ENCODE assay signal across 22 cellular contexts in the genomic region with DNA sequence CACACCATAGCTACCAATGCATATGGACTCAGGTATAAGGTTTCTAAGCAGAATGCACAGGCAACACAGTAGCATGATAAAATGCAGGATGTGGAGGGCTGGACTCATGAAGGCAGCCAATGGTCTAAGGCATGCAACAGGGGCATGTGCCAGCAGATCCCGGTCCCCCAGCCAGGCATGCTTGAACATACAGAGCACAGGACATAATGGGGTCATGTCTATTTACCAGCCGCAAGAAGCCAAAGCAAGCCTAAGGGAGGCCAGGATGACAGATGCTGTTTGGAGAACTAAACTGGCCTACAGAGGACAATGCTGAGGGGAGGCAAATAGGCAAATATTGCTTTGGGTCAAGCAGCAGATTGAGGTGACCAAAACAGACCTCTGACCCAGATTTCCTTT.
DNase-seq lines count a peak whose midpoint lies in the region; ATAC-seq, FAIRE-seq and TF ChIP-seq lines count a peak whose summit lies in the region.
"Had no signal": no experiment of that assay in that cellular context is flagged by ENCODE, and none has a peak within 500 bp of the region (broad histone marks: within the 10 kb centered on the region; RNA-seq: fewer than 3 reads in every experiment).

No MANE protein-coding gene starts in this region.

- H3K4me3 Mint-ChIP-seq in Caco-2 (ENCODE audit: unreplicated experiment) (no peak overlapping the region), endothelial cell (ENCODE audit: unreplicated experiment) (peak overlapping the region; percentile 31)
- no peak overlapping the region for H3K4me3 Mint-ChIP-seq in effector memory CD8-positive, alpha-beta T cell
- H3K4me3 Mint-ChIP-seq: brain, CD14-positive monocyte, type B pancreatic cell had no signal

- H3K9me1 ChIP-seq in keratinocyte (ENCODE audit: control insufficient read depth, extremely low read depth, insufficient read depth, low read length), result no peaks in the 10 kb centered on the region

- H4K20me1 ChIP-seq in keratinocyte (ENCODE audit: control insufficient read depth, extremely low read depth, insufficient read depth, low read length), result no peaks in the 10 kb centered on the region

- ATAC-seq in GM19395 (IDR thresholded peaks at IDR 0.05; ENCODE audit: unreplicated experiment), result no peak
- no peak for ATAC-seq in effector memory CD8-positive, alpha-beta T cell (replicated peaks)

- H2AFZ ChIP-seq in keratinocyte (ENCODE audit: control insufficient read depth, low read length), result no peak overlapping the region
- H2AFZ ChIP-seq: PC-9 had no signal

- H3K36me3 ChIP-seq in Caco-2 (ENCODE audit: control insufficient read depth, insufficient read depth, low read length), result peaks cover 6% of the 10 kb centered on the region
- H3K36me3 ChIP-seq in keratinocyte (ENCODE audit: control insufficient read depth in 2 of 2, extremely low read depth in 1 of 2, insufficient read depth in 2 of 2, low read length in 2 of 2), result no peaks in the 10 kb centered on the region
- H3K36me3 ChIP-seq in skeletal muscle tissue (ENCODE audit: control insufficient read depth in 3 of 3, insufficient read depth in 3 of 3, low read length in 3 of 3), result peaks cover 35 to 74% (median 38%) of the 10 kb centered on the region in 3 donors
- H3K36me3 ChIP-seq: HAP-1 had no signal

- CTCF ChIA-PET in Caco-2 (lab: Charles Lee), result interaction anchor here (1.8 kb wide), 1 partner anchor 12 kb away, joined by 7 read pairs; no protein-coding TSS in a partner anchor

- H3K27me3 Mint-ChIP-seq in Caco-2 (ENCODE audit: insufficient read depth, unreplicated experiment) (no peaks in the 10 kb centered on the region), endothelial cell (ENCODE audit: unreplicated experiment) (peaks cover 8% of the 10 kb centered on the region)
- no peaks in the 10 kb centered on the region for H3K27me3 Mint-ChIP-seq in effector memory CD8-positive, alpha-beta T cell
- H3K27me3 Mint-ChIP-seq: brain, type B pancreatic cell had no signal

- no peak for TF ChIP-seq CTCF in Caco-2 (IDR thresholded peaks at IDR 0.05; ENCODE audit: insufficient read depth in 1 of 2, low read depth in 1 of 2, low read length in 1 of 2, severe bottlenecking in 1 of 2, unreplicated experiment in 1 of 2)
- no peak for TF ChIP-seq CTCF in endothelial cell (IDR thresholded peaks at IDR 0.05; ENCODE audit: unreplicated experiment)
- TF ChIP-seq CTCF in keratinocyte (optimal IDR thresholded peaks at IDR 0.05 in 1 of 3, IDR thresholded peaks at IDR 0.05 in 1 of 3, conservative IDR thresholded peaks at IDR 0.05 in 1 of 3; ENCODE audit: extremely low read depth in 1 of 3, insufficient read depth in 2 of 3, low read length in 3 of 3), result no peak

- peak overlapping the region; percentile 81 for H3K27ac Mint-ChIP-seq in Caco-2 (ENCODE audit: unreplicated experiment)
- H3K27ac Mint-ChIP-seq in endothelial cell (ENCODE audit: unreplicated experiment), result no peak overlapping the region
- no peak overlapping the region for H3K27ac Mint-ChIP-seq in effector memory CD8-positive, alpha-beta T cell
- H3K27ac Mint-ChIP-seq: brain, CD14-positive monocyte, type B pancreatic cell had no signal

- POLR2A ChIA-PET in Caco-2 (lab: Charles Lee), result no interaction called here

- FAIRE-seq in keratinocyte (lab: Jason Lieb, UNC), result peak; percentile 81
- FAIRE-seq: small intestine had no signal

- intact Hi-C loops in Caco-2 (cut with micrococcal nuclease; ENCODE audit: unreplicated experiment), result no loop called here

- H3K79me2 ChIP-seq in keratinocyte (ENCODE audit: control insufficient read depth, insufficient read depth, low read length), result no peaks in the 10 kb centered on the region

- no peak overlapping the region for H3K4me2 ChIP-seq in keratinocyte (ENCODE audit: control insufficient read depth, extremely low read depth, insufficient read depth, low read depth, low read length)
- H3K4me2 ChIP-seq: PC-9 had no signal

- H3K4me3 ChIP-seq in Caco-2 (ENCODE audit: low read depth, low read length) (no peak overlapping the region), keratinocyte (ENCODE audit: control insufficient read depth in 2 of 3, extremely low read depth in 1 of 3, insufficient read depth in 2 of 3, low read depth in 1 of 3, low read length in 3 of 3) (no peak overlapping the region), skeletal muscle tissue (ENCODE audit: low read length in 3 of 3) (peak overlapping the region in 1 of 3 donors; percentile 25)
- H3K4me3 ChIP-seq: dorsolateral prefrontal cortex, HAP-1, PC-9 had no signal

- no peak for DNase-seq in Caco-2
- DNase-seq in endothelial cell (ENCODE audit: low spot score), result no peak
- no peak for DNase-seq in keratinocyte (ENCODE audit: low read depth, low spot score)
- no peak for DNase-seq in SIG-M5 (lab: John Stamatoyannopoulos, UW)
- no peak for DNase-seq in effector memory CD8-positive, alpha-beta T cell
- no peak for DNase-seq in NCI-H526 (lab: John Stamatoyannopoulos, UW)
- DNase-seq: activated CD4-positive, alpha-beta T cell treated with anti-CD3 and anti-CD28 coated beads for 48 hours; activated naive CD4-positive, alpha-beta T cell treated with anti-CD3 and anti-CD28 coated beads, Interleukin-2, amount 50 U/mL, for 16 hours; DMS53; hypothalamus; KG1; NCI-H526 treated with DMSO at 0.1 percent for 48 hours; occipital lobe; small intestine had no signal

- no peaks in the 10 kb centered on the region for H3K9me3 Mint-ChIP-seq in Caco-2 (ENCODE audit: unreplicated experiment)
- no peaks in the 10 kb centered on the region for H3K9me3 Mint-ChIP-seq in endothelial cell (ENCODE audit: unreplicated experiment)
- H3K9me3 Mint-ChIP-seq in effector memory CD8-positive, alpha-beta T cell, result no peaks in the 10 kb centered on the region
- H3K9me3 Mint-ChIP-seq: brain, CD14-positive monocyte, type B pancreatic cell had no signal

- H3K27me3 ChIP-seq in Caco-2 (replicated peaks; ENCODE audit: control insufficient read depth, insufficient read depth, low read length), result no peaks in the 10 kb centered on the region
- H3K27me3 ChIP-seq in keratinocyte (ENCODE audit: control insufficient read depth, extremely low read depth, insufficient read depth, low read length), result no peaks in the 10 kb centered on the region
- no peaks in the 10 kb centered on the region for H3K27me3 ChIP-seq in skeletal muscle tissue (ENCODE audit: control insufficient read depth in 3 of 3, insufficient read depth in 3 of 3, low read length in 3 of 3)
- H3K27me3 ChIP-seq: dorsolateral prefrontal cortex had no signal

- H3K4me1 ChIP-seq in Caco-2 (peaks cover 52% of the 10 kb centered on the region), keratinocyte (ENCODE audit: control insufficient read depth, extremely low read depth, insufficient read depth, low read length) (peaks cover 17% of the 10 kb centered on the region), skeletal muscle tissue (ENCODE audit: control insufficient read depth in 3 of 3, insufficient read depth in 3 of 3, low read length in 3 of 3) (peaks cover 17 to 34% (median 27%) of the 10 kb centered on the region in 3 donors)
- H3K4me1 ChIP-seq: HAP-1 had no signal

- H3K9me3 ChIP-seq in Caco-2 (no peaks in the 10 kb centered on the region), keratinocyte (ENCODE audit: control insufficient read depth, low read depth, low read length) (no peaks in the 10 kb centered on the region), skeletal muscle tissue (ENCODE audit: control insufficient read depth in 3 of 3, low read length in 3 of 3) (no peaks in the 10 kb centered on the region)
- H3K9me3 ChIP-seq: HAP-1 had no signal

- peaks cover 48% of the 10 kb centered on the region for H3K36me3 Mint-ChIP-seq in Caco-2 (ENCODE audit: insufficient read depth, unreplicated experiment)
- H3K36me3 Mint-ChIP-seq in endothelial cell (ENCODE audit: low read depth, unreplicated experiment), result peaks cover 53% of the 10 kb centered on the region
- H3K36me3 Mint-ChIP-seq in effector memory CD8-positive, alpha-beta T cell (ENCODE audit: insufficient read depth), result no peaks in the 10 kb centered on the region
- H3K36me3 Mint-ChIP-seq: CD14-positive monocyte had no signal

- dilution Hi-C loops in keratinocyte (cut with MboI; ENCODE audit: extremely low pct_ligation_motif_present, low sequenced_read_pairs), result no loop called here

- H3K4me1 Mint-ChIP-seq in Caco-2 (ENCODE audit: low read depth, unreplicated experiment) (peaks cover 48% of the 10 kb centered on the region), endothelial cell (ENCODE audit: unreplicated experiment) (peaks cover 2% of the 10 kb centered on the region)
- H3K4me1 Mint-ChIP-seq in effector memory CD8-positive, alpha-beta T cell (ENCODE audit: low read depth in 2 of 2), result no peaks in the 10 kb centered on the region
- H3K4me1 Mint-ChIP-seq: brain had no signal

- H3K27ac ChIP-seq in keratinocyte (ENCODE audit: control insufficient read depth, insufficient read depth, low read length) (no peak overlapping the region), skeletal muscle tissue (ENCODE audit: low read depth, low read length) (peak overlapping the region; percentile 37)
- H3K27ac ChIP-seq: PC-9 had no signal

- H3K9ac ChIP-seq in keratinocyte (ENCODE audit: control insufficient read depth, extremely low read depth, insufficient read depth, low read length), result no peak overlapping the region
- H3K9ac ChIP-seq in skeletal muscle tissue (ENCODE audit: low read depth in 1 of 3, low read length in 3 of 3), result peak overlapping the region in 1 of 3 donors; percentile 35

- no TSS peak for BruUV-seq in Caco-2 (replicated peaks; lab: Mats Ljungman, UMichigan)
